ENCODE assay signal across 15 cellular contexts in the genomic region with DNA sequence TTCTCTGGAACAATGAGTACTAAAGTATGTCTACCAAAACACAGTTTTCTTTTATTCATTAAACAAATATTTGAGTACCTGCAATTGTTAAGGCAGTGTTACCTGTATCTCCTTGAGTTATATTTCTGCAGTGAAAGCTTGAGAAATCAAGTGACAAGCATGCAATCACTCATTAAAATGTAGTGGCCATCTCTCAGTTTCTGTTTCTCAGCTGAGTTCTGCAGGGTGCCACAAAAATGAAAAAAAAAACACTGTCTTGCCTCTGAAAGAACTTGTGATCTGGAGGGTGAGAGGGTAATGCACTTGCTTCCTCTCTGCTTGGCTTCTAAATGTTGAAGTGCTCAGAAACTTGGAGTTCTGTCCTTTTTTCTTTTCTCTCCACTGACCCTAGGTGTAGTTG. TPM values are rescaled to one million over a fixed set of nuclear protein-coding genes. Genes with fewer than 3 reads are reported as not detected.
DNase-seq lines count a peak whose midpoint lies in the region; ATAC-seq and TF ChIP-seq lines count a peak whose summit lies in the region.
"Had no signal": no experiment of that assay in that cellular context is flagged by ENCODE, and none has a peak within 500 bp of the region (broad histone marks: within the 10 kb centered on the region; RNA-seq: fewer than 3 reads in every experiment).

No MANE protein-coding gene starts in this region.

- no peaks in the 10 kb centered on the region for H3K9me3 Mint-ChIP-seq in activated CD4-positive, alpha-beta memory T cell treated with anti-CD3 and anti-CD28 coated beads, Interleukin-2, amount 10 ng/mL, durations not matched to agents 7 days and 5 days
- H3K9me3 Mint-ChIP-seq in activated CD4-positive, alpha-beta memory T cell treated with anti-CD3 and anti-CD28 coated beads for 36 hours, result no peaks in the 10 kb centered on the region
- H3K9me3 Mint-ChIP-seq in natural killer cell, result no peaks in the 10 kb centered on the region
- H3K9me3 Mint-ChIP-seq: activated naive CD4-positive, alpha-beta T cell treated with anti-CD3 and anti-CD28 coated beads, Interleukin-2, amount 50 U/mL, for 24 hours had no signal

- CTCF ChIA-PET in activated CD4-positive, alpha-beta memory T cell treated with anti-CD3 and anti-CD28 coated beads, Interleukin-2, amount 10 ng/mL, durations not matched to agents 7 days and 5 days (lab: Charles Lee), result no interaction called here
- CTCF ChIA-PET in activated CD4-positive, alpha-beta memory T cell treated with anti-CD3 and anti-CD28 coated beads for 36 hours (lab: Charles Lee), result no interaction called here

- no peak overlapping the region for H3K4me3 Mint-ChIP-seq in activated CD4-positive, alpha-beta memory T cell treated with anti-CD3 and anti-CD28 coated beads, Interleukin-2, amount 10 ng/mL, durations not matched to agents 7 days and 5 days
- H3K4me3 Mint-ChIP-seq in activated CD4-positive, alpha-beta memory T cell treated with anti-CD3 and anti-CD28 coated beads for 36 hours, result no peak overlapping the region
- peak overlapping the region; percentile 69 for H3K4me3 Mint-ChIP-seq in natural killer cell
- H3K4me3 Mint-ChIP-seq: activated naive CD4-positive, alpha-beta T cell treated with anti-CD3 and anti-CD28 coated beads, Interleukin-2, amount 50 U/mL, for 24 hours had no signal

- POLR2A ChIA-PET in activated CD4-positive, alpha-beta memory T cell treated with anti-CD3 and anti-CD28 coated beads, Interleukin-2, amount 10 ng/mL, durations not matched to agents 7 days and 5 days (lab: Charles Lee), result no interaction called here
- POLR2A ChIA-PET in activated CD4-positive, alpha-beta memory T cell treated with anti-CD3 and anti-CD28 coated beads for 36 hours (lab: Charles Lee), result no interaction called here

- H3K27ac Mint-ChIP-seq in activated CD4-positive, alpha-beta memory T cell treated with anti-CD3 and anti-CD28 coated beads, Interleukin-2, amount 10 ng/mL, durations not matched to agents 7 days and 5 days, result peak overlapping the region; percentile 12
- H3K27ac Mint-ChIP-seq in activated CD4-positive, alpha-beta memory T cell treated with anti-CD3 and anti-CD28 coated beads for 36 hours, result no peak overlapping the region
- H3K27ac Mint-ChIP-seq in natural killer cell, result peak overlapping the region; percentile 74 to 83
- H3K27ac Mint-ChIP-seq: activated naive CD4-positive, alpha-beta T cell treated with anti-CD3 and anti-CD28 coated beads, Interleukin-2, amount 50 U/mL, for 24 hours had no signal

- intact Hi-C loops in activated CD4-positive, alpha-beta memory T cell treated with anti-CD3 and anti-CD28 coated beads for 36 hours (cut with micrococcal nuclease), result no loop called here
- intact Hi-C loops in natural killer cell (cut with micrococcal nuclease), result loop anchor here (10.0 kb wide), 2 partner anchors 355 to 1155 kb away; partner anchors contain the start of genes CAPRIN1 and HIPK3

- ATAC-seq in GM21390 (IDR thresholded peaks at IDR 0.05; ENCODE audit: unreplicated experiment) (peak; percentile 67), HG03066 (IDR thresholded peaks at IDR 0.05; ENCODE audit: low read depth, unreplicated experiment) (peak; percentile 80), natural killer cell (peak; percentile 62 to 82 (median 81))
- ATAC-seq: A549 had no signal

- DNase-seq in activated CD4-positive, alpha-beta memory T cell treated with anti-CD3 and anti-CD28 coated beads, Interleukin-2, amount 10 ng/mL, durations not matched to agents 7 days and 5 days, result no peak
- no peak for DNase-seq in activated CD4-positive, alpha-beta memory T cell treated with anti-CD3 and anti-CD28 coated beads for 36 hours
- DNase-seq in natural killer cell (no peak), RKO (ENCODE audit: low spot score) (no peak), SHP77 (lab: John Stamatoyannopoulos, UW) (no peak)
- DNase-seq in activated effector memory CD4-positive, alpha-beta T cell treated with anti-CD3 and anti-CD28 coated beads, Interleukin-2, amount 50 U/mL, for 16 hours, result no peak
- DNase-seq: mesendoderm, NCI-H345, OCI-M1, ovary, spleen had no signal

- TF ChIP-seq CTCF in natural killer cell (IDR thresholded peaks at IDR 0.05), result no peak

- peaks cover 36% of the 10 kb centered on the region for H3K4me1 Mint-ChIP-seq in activated CD4-positive, alpha-beta memory T cell treated with anti-CD3 and anti-CD28 coated beads, Interleukin-2, amount 10 ng/mL, durations not matched to agents 7 days and 5 days
- peaks cover 34% of the 10 kb centered on the region for H3K4me1 Mint-ChIP-seq in activated CD4-positive, alpha-beta memory T cell treated with anti-CD3 and anti-CD28 coated beads for 36 hours (ENCODE audit: low read depth)
- peaks cover 40 to 42% of the 10 kb centered on the region in 2 donors for H3K4me1 Mint-ChIP-seq in natural killer cell

- H3K36me3 Mint-ChIP-seq in activated CD4-positive, alpha-beta memory T cell treated with anti-CD3 and anti-CD28 coated beads, Interleukin-2, amount 10 ng/mL, durations not matched to agents 7 days and 5 days (ENCODE audit: low read depth), result peaks cover 4% of the 10 kb centered on the region
- no peaks in the 10 kb centered on the region for H3K36me3 Mint-ChIP-seq in activated CD4-positive, alpha-beta memory T cell treated with anti-CD3 and anti-CD28 coated beads for 36 hours
- no peaks in the 10 kb centered on the region for H3K36me3 Mint-ChIP-seq in natural killer cell

- no peaks in the 10 kb centered on the region for H3K27me3 Mint-ChIP-seq in activated CD4-positive, alpha-beta memory T cell treated with anti-CD3 and anti-CD28 coated beads, Interleukin-2, amount 10 ng/mL, durations not matched to agents 7 days and 5 days
- H3K27me3 Mint-ChIP-seq in activated CD4-positive, alpha-beta memory T cell treated with anti-CD3 and anti-CD28 coated beads for 36 hours, result no peaks in the 10 kb centered on the region
- no peaks in the 10 kb centered on the region for H3K27me3 Mint-ChIP-seq in natural killer cell (ENCODE audit: low read depth in 2 of 2)
- H3K27me3 Mint-ChIP-seq: activated naive CD4-positive, alpha-beta T cell treated with anti-CD3 and anti-CD28 coated beads, Interleukin-2, amount 50 U/mL, for 24 hours had no signal

RNA-seq across cellular contexts. Expression of gene QSER1, which starts 6.8 kb away (rescaled TPM):
- total RNA-seq in activated CD4-positive, alpha-beta memory T cell treated with anti-CD3 and anti-CD28 coated beads, Interleukin-2, amount 10 ng/mL, durations not matched to agents 7 days and 5 days, result 10 to 100 TPM in 1 of 2 experiments, 1 to 10 TPM in 1; 9.8 to 11.2 TPM
- total RNA-seq in activated CD4-positive, alpha-beta memory T cell treated with anti-CD3 and anti-CD28 coated beads for 36 hours, result 10 to 100 TPM in 1 of 2 experiments, 1 to 10 TPM in 1; 8.3 to 10.9 TPM
- total RNA-seq in natural killer cell, result 10 to 100 TPM; 14.5 to 21.5 (median 17.8) TPM
